ENCODE assay signal across 23 cellular contexts in the genomic region with DNA sequence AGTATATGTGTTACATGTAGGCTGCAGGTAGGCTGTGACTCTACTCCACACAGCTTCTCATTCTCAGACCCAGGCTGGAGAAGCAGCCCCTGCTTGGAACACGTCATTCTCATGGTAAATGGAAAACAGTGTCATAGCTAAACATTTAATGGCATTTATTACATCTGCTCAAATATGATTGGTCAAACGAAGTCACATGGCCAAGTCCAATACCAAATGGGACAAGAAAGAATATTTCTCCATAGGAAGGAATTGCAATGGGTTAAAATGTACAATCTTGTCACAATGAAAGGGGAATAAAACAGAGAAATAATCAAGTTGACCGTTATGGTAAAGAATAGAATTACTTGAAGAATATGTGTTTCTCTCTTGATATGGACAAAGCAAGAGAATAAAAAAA.
A peak's percentile ranks its signal among the peaks of the same experiment; 100 is the strongest.
DNase-seq lines count a peak whose midpoint lies in the region; ATAC-seq, FAIRE-seq and TF ChIP-seq lines count a peak whose summit lies in the region.
"Had no signal": no experiment of that assay in that cellular context is flagged by ENCODE, and none has a peak within 500 bp of the region (broad histone marks: within the 10 kb centered on the region; RNA-seq: fewer than 3 reads in every experiment).

No MANE protein-coding gene starts in this region.

- no peak for TF ChIP-seq CTCF in D721Med (IDR thresholded peaks at IDR 0.05; ENCODE audit: insufficient read depth, missing control alignments)

- no peak overlapping the region for H3K4me3 Mint-ChIP-seq in activated CD4-positive, alpha-beta T cell treated with anti-CD3 and anti-CD28 coated beads, Interleukin-2, amount 10 ng/mL, durations not matched to agents 24 days and 14 days
- H3K4me3 Mint-ChIP-seq: B cell; CD4-positive, alpha-beta T cell; CD8-positive, alpha-beta T cell had no signal

- no peak for ATAC-seq in HG03159 (IDR thresholded peaks at IDR 0.05; ENCODE audit: unreplicated experiment)
- ATAC-seq: A549; CD8-positive, alpha-beta T cell; GM12878 had no signal

- no peaks in the 10 kb centered on the region for H3K4me1 Mint-ChIP-seq in activated CD4-positive, alpha-beta T cell treated with anti-CD3 and anti-CD28 coated beads, Interleukin-2, amount 10 ng/mL, durations not matched to agents 24 days and 14 days
- H3K4me1 Mint-ChIP-seq: B cell had no signal

- H3K9me3 Mint-ChIP-seq in activated CD4-positive, alpha-beta T cell treated with anti-CD3 and anti-CD28 coated beads, Interleukin-2, amount 10 ng/mL, durations not matched to agents 24 days and 14 days: peaks cover 6% of the 10 kb centered on the region

- no peaks in the 10 kb centered on the region for H3K27me3 Mint-ChIP-seq in activated CD4-positive, alpha-beta T cell treated with anti-CD3 and anti-CD28 coated beads, Interleukin-2, amount 10 ng/mL, durations not matched to agents 24 days and 14 days
- H3K27me3 Mint-ChIP-seq: B cell; CD4-positive, alpha-beta T cell had no signal

- intact Hi-C loops in activated CD4-positive, alpha-beta T cell treated with anti-CD3 and anti-CD28 coated beads, Interleukin-2, amount 10 ng/mL, durations not matched to agents 24 days and 14 days (cut with micrococcal nuclease): no loop called here

- H3K27ac Mint-ChIP-seq in activated CD4-positive, alpha-beta T cell treated with anti-CD3 and anti-CD28 coated beads, Interleukin-2, amount 10 ng/mL, durations not matched to agents 24 days and 14 days: no peak overlapping the region
- H3K27ac Mint-ChIP-seq: B cell; CD4-positive, alpha-beta T cell; CD8-positive, alpha-beta T cell had no signal

- no peaks in the 10 kb centered on the region for H3K36me3 Mint-ChIP-seq in activated CD4-positive, alpha-beta T cell treated with anti-CD3 and anti-CD28 coated beads, Interleukin-2, amount 10 ng/mL, durations not matched to agents 24 days and 14 days (ENCODE audit: low read depth)
- H3K36me3 Mint-ChIP-seq: CD8-positive, alpha-beta T cell had no signal

- FAIRE-seq in D721Med (lab: Jason Lieb, UNC): peak; percentile 11
- FAIRE-seq: A549, GM12878, GM12892, GM18507 had no signal

- peak; percentile 5 for DNase-seq in activated CD4-positive, alpha-beta T cell treated with anti-CD3 and anti-CD28 coated beads, Interleukin-2, amount 10 ng/mL, durations not matched to agents 24 days and 14 days
- no peak for DNase-seq in activated CD4-positive, alpha-beta T cell treated with anti-CD3 and anti-CD28 coated beads for 1 hour
- DNase-seq in D721Med (ENCODE audit: insufficient read length, low spot score): no peak
- peak; percentile 3 for DNase-seq in NAMALWA (ENCODE audit: low spot score)
- no peak for DNase-seq in globus pallidus (ENCODE audit: low spot score)
- DNase-seq: AML-193; Caco-2; Calu3; CD4-positive, alpha-beta T cell; CD8-positive, alpha-beta T cell; DMS 273 treated with DMSO at 0.1 percent for 48 hours; DMS153; DMS53; DMS79; DND-41; EL; GDM1 had no signal

Comparison
In these comparisons a context has a peak if more than half of its experiments do, and no peak if none do; other contexts are left out.
1. DNase-seq: peak in activated CD4-positive, alpha-beta T cell treated with anti-CD3 and anti-CD28 coated beads, Interleukin-2, amount 10 ng/mL, durations not matched to agents 24 days and 14 days (single experiment) and NAMALWA (single experiment); none in activated CD4-positive, alpha-beta T cell treated with anti-CD3 and anti-CD28 coated beads for 1 hour (single experiment), D721Med (single experiment) and globus pallidus (single experiment).